ENCODE assay signal across 11 cellular contexts in genomic region chr10:96858038-96858705, GRCh38. TPM values are rescaled to one million over a fixed set of nuclear protein-coding genes. Genes with fewer than 3 reads are reported as not detected.
DNase-seq lines count a peak whose midpoint lies in the region; ATAC-seq lines count a peak whose summit lies in the region.
"Had no signal": no experiment of that assay in that cellular context is flagged by ENCODE, and none has a peak within 500 bp of the region (broad histone marks: within the 10 kb centered on the region; RNA-seq: fewer than 3 reads in every experiment).

No MANE protein-coding gene starts in this region.

- peaks cover 75% of the 10 kb centered on the region for H3K4me1 Mint-ChIP-seq in activated naive CD4-positive, alpha-beta T cell treated with anti-CD3 and anti-CD28 coated beads, Interleukin-2, amount 50 U/mL, for 24 hours
- peaks cover 13% of the 10 kb centered on the region for H3K4me1 Mint-ChIP-seq in activated T-helper 1 cell treated with anti-CD3 and anti-CD28 coated beads, Interleukin-12 subunit alpha, Interleukin-12 subunit beta, Interleukin-2, Interleukin-4 antibody, amounts not matched to agents 30 ng/mL and 10 ng/mL and 1 ng/mL, durations not matched to agents 14 hours and 24 hours and 36 hours (ENCODE audit: low read depth)

- peaks cover 13% of the 10 kb centered on the region for H3K36me3 Mint-ChIP-seq in activated naive CD4-positive, alpha-beta T cell treated with anti-CD3 and anti-CD28 coated beads, Interleukin-2, amount 50 U/mL, for 24 hours
- H3K36me3 Mint-ChIP-seq in activated T-helper 1 cell treated with anti-CD3 and anti-CD28 coated beads, Interleukin-12 subunit alpha, Interleukin-12 subunit beta, Interleukin-2, Interleukin-4 antibody, amounts not matched to agents 30 ng/mL and 10 ng/mL and 1 ng/mL, durations not matched to agents 14 hours and 24 hours and 36 hours (ENCODE audit: low read depth) = peaks cover 10% of the 10 kb centered on the region

- intact Hi-C loops in activated T-helper 1 cell treated with anti-CD3 and anti-CD28 coated beads, Interleukin-12 subunit alpha, Interleukin-12 subunit beta, Interleukin-2, Interleukin-4 antibody, amounts not matched to agents 30 ng/mL and 10 ng/mL and 1 ng/mL, durations not matched to agents 14 hours and 24 hours and 36 hours (cut with micrococcal nuclease) = no loop called here

- no peak for ATAC-seq in HG02759 (IDR thresholded peaks at IDR 0.05; ENCODE audit: unreplicated experiment)
- ATAC-seq: activated CD8-positive, alpha-beta memory T cell treated with anti-CD3 and anti-CD28 coated beads, Interleukin-2, amount 10 ng/mL, durations not matched to agents 7 days and 5 days had no signal

- DNase-seq in activated naive CD4-positive, alpha-beta T cell (lab: John Stamatoyannopoulos, UW) = no peak
- no peak for DNase-seq in activated T-helper 1 cell treated with anti-CD3 and anti-CD28 coated beads, Interleukin-12 subunit alpha, Interleukin-12 subunit beta, Interleukin-2, Interleukin-4 antibody, amounts not matched to agents 30 ng/mL and 10 ng/mL and 1 ng/mL, durations not matched to agents 14 hours and 24 hours and 36 hours (ENCODE audit: low spot score)
- peak; percentile 13 for DNase-seq in iris pigment epithelial cell (ENCODE audit: low read depth)
- no peak for DNase-seq in NCI-H1417 (lab: John Stamatoyannopoulos, UW)
- DNase-seq in COLO829 (ENCODE audit: low spot score) = no peak
- no peak for DNase-seq in GM19238 (ENCODE audit: insufficient read length, low spot score)
- DNase-seq: activated CD8-positive, alpha-beta memory T cell treated with anti-CD3 and anti-CD28 coated beads, Interleukin-2, amount 10 ng/mL, durations not matched to agents 7 days and 5 days; dermis blood vessel endothelial cell; NCI-H1092 had no signal

- peak overlapping the region; percentile 15 for H3K27ac Mint-ChIP-seq in activated naive CD4-positive, alpha-beta T cell treated with anti-CD3 and anti-CD28 coated beads, Interleukin-2, amount 50 U/mL, for 24 hours
- H3K27ac Mint-ChIP-seq in activated T-helper 1 cell treated with anti-CD3 and anti-CD28 coated beads, Interleukin-12 subunit alpha, Interleukin-12 subunit beta, Interleukin-2, Interleukin-4 antibody, amounts not matched to agents 30 ng/mL and 10 ng/mL and 1 ng/mL, durations not matched to agents 14 hours and 24 hours and 36 hours = peak overlapping the region; percentile 10
- H3K27ac Mint-ChIP-seq: activated CD8-positive, alpha-beta memory T cell treated with anti-CD3 and anti-CD28 coated beads, Interleukin-2, amount 10 ng/mL, durations not matched to agents 7 days and 5 days had no signal

- H3K4me3 Mint-ChIP-seq in activated naive CD4-positive, alpha-beta T cell treated with anti-CD3 and anti-CD28 coated beads, Interleukin-2, amount 50 U/mL, for 24 hours = no peak overlapping the region
- no peak overlapping the region for H3K4me3 Mint-ChIP-seq in activated T-helper 1 cell treated with anti-CD3 and anti-CD28 coated beads, Interleukin-12 subunit alpha, Interleukin-12 subunit beta, Interleukin-2, Interleukin-4 antibody, amounts not matched to agents 30 ng/mL and 10 ng/mL and 1 ng/mL, durations not matched to agents 14 hours and 24 hours and 36 hours
- H3K4me3 Mint-ChIP-seq: activated CD8-positive, alpha-beta memory T cell treated with anti-CD3 and anti-CD28 coated beads, Interleukin-2, amount 10 ng/mL, durations not matched to agents 7 days and 5 days had no signal

- no peaks in the 10 kb centered on the region for H3K27me3 Mint-ChIP-seq in activated naive CD4-positive, alpha-beta T cell treated with anti-CD3 and anti-CD28 coated beads, Interleukin-2, amount 50 U/mL, for 24 hours
- H3K27me3 Mint-ChIP-seq in activated T-helper 1 cell treated with anti-CD3 and anti-CD28 coated beads, Interleukin-12 subunit alpha, Interleukin-12 subunit beta, Interleukin-2, Interleukin-4 antibody, amounts not matched to agents 30 ng/mL and 10 ng/mL and 1 ng/mL, durations not matched to agents 14 hours and 24 hours and 36 hours (ENCODE audit: insufficient read depth) = no peaks in the 10 kb centered on the region
- H3K27me3 Mint-ChIP-seq: activated CD8-positive, alpha-beta memory T cell treated with anti-CD3 and anti-CD28 coated beads, Interleukin-2, amount 10 ng/mL, durations not matched to agents 7 days and 5 days had no signal

- no peaks in the 10 kb centered on the region for H3K9me3 Mint-ChIP-seq in activated naive CD4-positive, alpha-beta T cell treated with anti-CD3 and anti-CD28 coated beads, Interleukin-2, amount 50 U/mL, for 24 hours
- H3K9me3 Mint-ChIP-seq in activated T-helper 1 cell treated with anti-CD3 and anti-CD28 coated beads, Interleukin-12 subunit alpha, Interleukin-12 subunit beta, Interleukin-2, Interleukin-4 antibody, amounts not matched to agents 30 ng/mL and 10 ng/mL and 1 ng/mL, durations not matched to agents 14 hours and 24 hours and 36 hours = peaks cover 4% of the 10 kb centered on the region

RNA-seq across cellular contexts. Expression of gene LCOR, which starts 26.1 kb away (rescaled TPM):
- total RNA-seq in activated T-helper 1 cell treated with anti-CD3 and anti-CD28 coated beads, Interleukin-12 subunit alpha, Interleukin-12 subunit beta, Interleukin-2, Interleukin-4 antibody, amounts not matched to agents 30 ng/mL and 10 ng/mL and 1 ng/mL, durations not matched to agents 14 hours and 24 hours and 36 hours = 26.2 and 31.9 TPM in 2 replicates
